Comparison of ENCODE assay signal across 1 cellular context in the genomic region with DNA sequence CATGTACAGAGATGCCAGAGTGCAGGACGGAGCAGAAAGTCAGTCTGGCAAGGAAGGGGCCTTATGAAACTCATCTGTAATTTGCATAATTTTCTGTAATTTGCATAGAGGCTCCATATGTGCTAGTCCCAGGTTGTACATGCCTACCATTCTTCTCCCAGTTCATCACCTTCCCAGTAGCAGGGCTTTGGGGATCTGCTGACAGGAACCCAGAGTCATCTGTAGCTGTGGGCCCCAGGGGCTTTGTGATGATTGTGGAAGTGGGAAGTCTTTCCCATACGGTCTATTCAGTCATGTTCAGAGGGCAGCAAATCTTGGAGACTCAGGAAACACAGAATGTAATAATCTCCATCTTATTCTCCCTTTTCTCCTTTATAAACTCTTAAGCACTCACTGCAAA.
TF ChIP-seq lines count a peak whose summit lies in the region.

No MANE protein-coding gene starts in this region.

TF ChIP-seq in H1, 55 proteins besides CTCF, POLR2A, EP300 and RAD21:
- TF ChIP-seq HDAC2 (IDR thresholded peaks at IDR 0.05; ENCODE audit: borderline replicate concordance in 1 of 2, low read depth in 2 of 2, low read length in 2 of 2) (no peak), BRCA1 (IDR thresholded peaks at IDR 0.05; ENCODE audit: low read depth, low read length) (no peak), TCF12 (IDR thresholded peaks at IDR 0.05; ENCODE audit: low read depth, low read length) (no peak), TAF1 (IDR thresholded peaks at IDR 0.05; ENCODE audit: low read depth, low read length) (no peak), ZNF274 (IDR thresholded peaks at IDR 0.05; ENCODE audit: borderline replicate concordance, extremely low read depth, low read length) (no peak), POU5F1 (IDR thresholded peaks at IDR 0.05; ENCODE audit: low read depth, low read length) (no peak), TAF7 (optimal IDR thresholded peaks at IDR 0.05; ENCODE audit: borderline replicate concordance, low read depth, low read length) (no peak), TBP (IDR thresholded peaks at IDR 0.05; ENCODE audit: low read depth, low read length) (no peak), NANOG (IDR thresholded peaks at IDR 0.05; ENCODE audit: insufficient read depth, low read depth, low read length, poor library complexity, severe bottlenecking) (no peak), JUN (IDR thresholded peaks at IDR 0.05; ENCODE audit: low read depth, low read length) (no peak), SAP30 (IDR thresholded peaks at IDR 0.05; ENCODE audit: insufficient read depth, insufficient replicate concordance, low read length) (no peak), CBX8 (IDR thresholded peaks at IDR 0.05; ENCODE audit: borderline replicate concordance, low read depth, low read length) (no peak)
- TF ChIP-seq, protein P1, sequence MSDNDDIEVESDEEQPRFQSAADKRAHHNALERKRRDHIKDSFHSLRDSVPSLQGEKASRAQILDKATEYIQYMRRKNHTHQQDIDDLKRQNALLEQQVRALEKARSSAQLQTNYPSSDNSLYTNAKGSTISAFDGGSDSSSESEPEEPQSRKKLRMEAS (IDR thresholded peaks at IDR 0.05): no peak
- TF ChIP-seq, protein P2, sequence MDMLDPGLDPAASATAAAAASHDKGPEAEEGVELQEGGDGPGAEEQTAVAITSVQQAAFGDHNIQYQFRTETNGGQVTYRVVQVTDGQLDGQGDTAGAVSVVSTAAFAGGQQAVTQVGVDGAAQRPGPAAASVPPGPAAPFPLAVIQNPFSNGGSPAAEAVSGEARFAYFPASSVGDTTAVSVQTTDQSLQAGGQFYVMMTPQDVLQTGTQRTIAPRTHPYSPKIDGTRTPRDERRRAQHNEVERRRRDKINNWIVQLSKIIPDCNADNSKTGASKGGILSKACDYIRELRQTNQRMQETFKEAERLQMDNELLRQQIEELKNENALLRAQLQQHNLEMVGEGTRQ (IDR thresholded peaks at IDR 0.05; ENCODE audit: low read length): no peak
